1 cellular context compared by ENCODE assay signal in genomic region chr22:40995821-40996220, GRCh38.
TF ChIP-seq lines count a peak whose summit lies in the region.

No MANE protein-coding gene starts in this region.

TF ChIP-seq in GM23338, 12 proteins besides CTCF, POLR2A, EP300 and RAD21:
- TF ChIP-seq ZNF462 (CRISPR knock-in tag; IDR thresholded peaks at IDR 0.05) (no peak), STAT1 (IDR thresholded peaks at IDR 0.05; ENCODE audit: unreplicated experiment) (no peak), JUNB (IDR thresholded peaks at IDR 0.05; ENCODE audit: unreplicated experiment) (no peak), EZH2phosphoT487 (IDR thresholded peaks at IDR 0.05; ENCODE audit: unreplicated experiment) (no peak), REST (IDR thresholded peaks at IDR 0.05; ENCODE audit: unreplicated experiment) (no peak), NANOG (IDR thresholded peaks at IDR 0.05; ENCODE audit: borderline replicate concordance) (no peak), POLR2AphosphoS5 (IDR thresholded peaks at IDR 0.05; ENCODE audit: low read depth) (no peak), ZNF331 (CRISPR knock-in tag; IDR thresholded peaks at IDR 0.05; ENCODE audit: low read depth) (no peak), CREB1 (CRISPR knock-in tag; IDR thresholded peaks at IDR 0.05; ENCODE audit: low read depth) (no peak), ZNF114 (CRISPR knock-in tag; IDR thresholded peaks at IDR 0.05) (no peak), ETS1 (IDR thresholded peaks at IDR 0.05) (no peak), EZH2 (IDR thresholded peaks at IDR 0.05; ENCODE audit: low read depth, unreplicated experiment) (no peak)
TF ChIP-seq in GM23338: peak in this region for 0.
